In genomic region chr4:170697845-170698244, GRCh38 we compare ENCODE assay signal across 15 cellular contexts.
DNase-seq lines count a peak whose midpoint lies in the region; ATAC-seq and TF ChIP-seq lines count a peak whose summit lies in the region.
"Had no signal": no experiment of that assay in that cellular context is flagged by ENCODE, and none has a peak within 500 bp of the region (broad histone marks: within the 10 kb centered on the region; RNA-seq: fewer than 3 reads in every experiment).

No MANE protein-coding gene starts in this region.

- H3K9me3 Mint-ChIP-seq in CD4-positive, alpha-beta T cell = peaks cover 6% of the 10 kb centered on the region
- H3K9me3 Mint-ChIP-seq: brain had no signal

- POLR2A ChIA-PET in CD4-positive, alpha-beta T cell (lab: Charles Lee) = no interaction called here

- H3K27ac ChIP-seq in CD4-positive, alpha-beta T cell (ENCODE audit: low read depth, low read length) = no peak overlapping the region
- H3K27ac ChIP-seq: SK-N-MC had no signal

- no peaks in the 10 kb centered on the region for H3K9me3 ChIP-seq in CD4-positive, alpha-beta T cell (ENCODE audit: control insufficient read depth, low read length)

- no peak for DNase-seq in activated naive CD4-positive, alpha-beta T cell (lab: John Stamatoyannopoulos, UW)
- no peak for DNase-seq in CD4-positive, alpha-beta T cell
- no peak for DNase-seq in posterior vena cava (ENCODE audit: low spot score)
- no peak for DNase-seq in ureter (ENCODE audit: low spot score)
- DNase-seq: CD8-positive, alpha-beta T cell; foreskin fibroblast; immature natural killer cell; NCI-H1092; NCI-H2171 treated with DMSO at 0.1 percent for 48 hours had no signal

- CTCF ChIA-PET in CD4-positive, alpha-beta T cell (lab: Charles Lee) = no interaction called here

- no peaks in the 10 kb centered on the region for H3K27me3 ChIP-seq in CD4-positive, alpha-beta T cell (ENCODE audit: control insufficient read depth, insufficient read depth, low read length)

- H3K4me3 ChIP-seq in GM08714 (ENCODE audit: low read length) = peak overlapping the region; percentile 11; the same call in 1 of the 2 replicates
- H3K4me3 ChIP-seq: SK-N-MC had no signal

- no peak overlapping the region for H3K27ac Mint-ChIP-seq in CD4-positive, alpha-beta T cell
- H3K27ac Mint-ChIP-seq: brain; CD8-positive, alpha-beta T cell; immature natural killer cell had no signal

- no peaks in the 10 kb centered on the region for H3K27me3 Mint-ChIP-seq in CD4-positive, alpha-beta T cell
- H3K27me3 Mint-ChIP-seq: brain had no signal

- H3K4me3 Mint-ChIP-seq in CD4-positive, alpha-beta T cell = no peak overlapping the region
- H3K4me3 Mint-ChIP-seq: brain; CD8-positive, alpha-beta T cell; immature natural killer cell had no signal

- intact Hi-C loops in CD4-positive, alpha-beta T cell (cut with DNase I, micrococcal nuclease) = no loop called here
- intact Hi-C loops in posterior vena cava (cut with DNase I) = no loop called here

- H3K4me1 Mint-ChIP-seq in CD4-positive, alpha-beta T cell (ENCODE audit: low read depth) = no peaks in the 10 kb centered on the region
- H3K4me1 Mint-ChIP-seq: brain, immature natural killer cell had no signal

- TF ChIP-seq CTCF in CD4-positive, alpha-beta T cell (IDR thresholded peaks at IDR 0.05) = no peak

- H3K36me3 Mint-ChIP-seq in CD4-positive, alpha-beta T cell (ENCODE audit: low read depth) = no peaks in the 10 kb centered on the region
- H3K36me3 Mint-ChIP-seq: brain; CD8-positive, alpha-beta T cell; immature natural killer cell had no signal

- ATAC-seq in GM19351 (IDR thresholded peaks at IDR 0.05; ENCODE audit: unreplicated experiment) = peak; percentile 45
- ATAC-seq in HG02870 (IDR thresholded peaks at IDR 0.05; ENCODE audit: unreplicated experiment) = peak; percentile 47
- peak; percentile 38 for ATAC-seq in HG03460 (IDR thresholded peaks at IDR 0.05; ENCODE audit: unreplicated experiment)
- ATAC-seq in CD4-positive, alpha-beta T cell (ENCODE audit: poor library complexity) = no peak
- ATAC-seq: CD8-positive, alpha-beta T cell had no signal
